ENCODE assay signal across 30 cellular contexts in the genomic region with DNA sequence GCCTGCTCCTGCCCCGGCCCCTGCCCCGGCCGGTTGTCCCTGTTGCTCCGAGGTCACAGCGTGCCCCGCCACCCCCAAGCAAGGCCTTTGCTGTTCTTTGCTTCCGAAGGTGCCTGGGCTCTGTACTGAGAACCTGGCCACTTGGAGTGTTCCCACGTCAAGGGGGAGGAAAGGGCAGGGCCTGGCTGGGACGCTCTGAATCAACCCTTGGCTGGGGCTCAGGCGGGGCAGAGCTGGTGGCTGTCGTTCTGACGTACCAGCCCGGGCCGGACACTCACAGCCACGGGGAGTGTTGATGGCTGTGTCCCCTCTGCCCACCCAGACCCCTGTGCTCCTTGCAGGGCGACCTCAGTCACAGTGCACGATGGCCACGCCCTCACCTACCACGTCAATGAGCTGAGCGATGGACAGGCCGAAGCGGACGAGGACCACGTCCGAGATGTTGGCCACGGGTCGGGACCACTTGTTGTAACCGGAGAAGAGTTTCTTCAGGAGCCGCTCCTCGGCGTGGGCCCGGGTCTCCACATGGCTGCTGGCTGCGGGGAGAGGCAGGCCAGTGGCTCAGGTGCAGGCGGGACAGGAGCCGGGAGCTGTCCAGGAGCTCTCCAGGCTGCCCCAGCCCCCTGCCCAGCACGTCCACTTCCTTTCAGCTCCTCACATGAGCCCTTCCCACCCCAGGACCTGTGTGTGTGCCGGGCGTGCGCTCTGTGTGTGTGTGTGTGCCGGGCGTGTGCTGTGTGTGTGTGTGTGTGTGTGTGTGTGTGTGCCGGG. TPM values are rescaled to one million over a fixed set of nuclear protein-coding genes. Genes with fewer than 3 reads are reported as not detected.
"Had no signal": no experiment of that assay in that cellular context is flagged by ENCODE, and none has a peak within 500 bp of the region (broad histone marks: within the 10 kb centered on the region; RNA-seq: fewer than 3 reads in every experiment).

No MANE protein-coding gene starts in this region.

- H3K4me3 Mint-ChIP-seq: activated naive CD4-positive, alpha-beta T cell treated with anti-CD3 and anti-CD28 coated beads for 36 hours; activated naive CD8-positive, alpha-beta T cell treated with anti-CD3 and anti-CD28 coated beads for 36 hours; effector memory CD8-positive, alpha-beta T cell; memory B cell; naive thymus-derived CD4-positive, alpha-beta T cell; neural crest cell; stimulated activated naive CD8-positive, alpha-beta T cell treated with anti-CD3 and anti-CD28 coated beads, Interleukin-15, Interleukin-2, amounts not matched to agents 100 ng/mL and 50 ng/mL, for 24 hours; T-cell; T-helper 2 cell treated with Interferon-gamma antibody and Interleukin-4, amounts not matched to agents 5 μg/mL and 100 μg/mL, for 36 hours; type B pancreatic cell had no signal

- H3K9me3 ChIP-seq: adrenal gland, body of pancreas, heart left ventricle, thoracic aorta, uterus had no signal

- H3K9me3 Mint-ChIP-seq: activated naive CD4-positive, alpha-beta T cell treated with anti-CD3 and anti-CD28 coated beads for 36 hours; activated naive CD8-positive, alpha-beta T cell treated with anti-CD3 and anti-CD28 coated beads for 36 hours; effector memory CD8-positive, alpha-beta T cell; memory B cell; naive thymus-derived CD4-positive, alpha-beta T cell; neural crest cell; stimulated activated naive CD8-positive, alpha-beta T cell treated with anti-CD3 and anti-CD28 coated beads, Interleukin-15, Interleukin-2, amounts not matched to agents 100 ng/mL and 50 ng/mL, for 24 hours; T-cell; T-helper 2 cell treated with Interferon-gamma antibody and Interleukin-4, amounts not matched to agents 5 μg/mL and 100 μg/mL, for 36 hours; type B pancreatic cell had no signal

- H3K27ac ChIP-seq: adrenal gland, body of pancreas, heart left ventricle, skin epidermis, thoracic aorta, uterus had no signal

- DNase-seq: activated CD4-positive, alpha-beta T cell treated with anti-CD3 and anti-CD28 coated beads for 4 hours; activated CD4-positive, alpha-beta T cell treated with anti-CD3 and anti-CD28 coated beads, Interleukin-2, amount 50 U/mL, for 4 hours; activated effector memory CD4-positive, alpha-beta T cell treated with Interleukin-2 at 50 U/mL for 16 hours; activated naive CD4-positive, alpha-beta T cell treated with anti-CD3 and anti-CD28 coated beads for 36 hours; activated naive CD8-positive, alpha-beta T cell treated with anti-CD3 and anti-CD28 coated beads for 36 hours; activated T-cell treated with anti-CD3 and anti-CD28 coated beads for 4 hours; adrenal gland; aorta; body of pancreas; cortex of kidney; effector memory CD8-positive, alpha-beta T cell; erythroblast; midbrain; naive thymus-derived CD4-positive, alpha-beta T cell; occipital lobe; stimulated activated CD4-positive, alpha-beta T cell treated with anti-CD3 and anti-CD28 coated beads, Interleukin-12 subunit alpha, Interleukin-12 subunit beta, amount 100 ng/mL, for 4 hours; stimulated activated CD4-positive, alpha-beta T cell treated with anti-CD3 and anti-CD28 coated beads, Interleukin-4, amount 100 ng/mL, for 1 hour; T-cell; uterus had no signal

- H3K4me1 ChIP-seq: adrenal gland had no signal

- H3K36me3 Mint-ChIP-seq: activated naive CD8-positive, alpha-beta T cell treated with anti-CD3 and anti-CD28 coated beads for 36 hours; memory B cell; naive thymus-derived CD4-positive, alpha-beta T cell; T-cell; type B pancreatic cell had no signal

- H3K36me3 ChIP-seq: adrenal gland, heart left ventricle, thoracic aorta, uterus had no signal

- ATAC-seq: body of pancreas; effector memory CD8-positive, alpha-beta T cell; naive thymus-derived CD4-positive, alpha-beta T cell; sciatic nerve; T-cell had no signal

- H3K4me3 ChIP-seq: adrenal gland, body of pancreas, heart left ventricle, skin epidermis, thoracic aorta, uterus had no signal

- H3K4me1 Mint-ChIP-seq: activated naive CD8-positive, alpha-beta T cell treated with anti-CD3 and anti-CD28 coated beads for 36 hours had no signal

- H3K27ac Mint-ChIP-seq: activated naive CD4-positive, alpha-beta T cell treated with anti-CD3 and anti-CD28 coated beads for 36 hours; activated naive CD8-positive, alpha-beta T cell treated with anti-CD3 and anti-CD28 coated beads for 36 hours; effector memory CD8-positive, alpha-beta T cell; memory B cell; naive thymus-derived CD4-positive, alpha-beta T cell; stimulated activated naive CD8-positive, alpha-beta T cell treated with anti-CD3 and anti-CD28 coated beads, Interleukin-15, Interleukin-2, amounts not matched to agents 100 ng/mL and 50 ng/mL, for 24 hours; T-cell; T-helper 2 cell treated with Interferon-gamma antibody and Interleukin-4, amounts not matched to agents 5 μg/mL and 100 μg/mL, for 36 hours; type B pancreatic cell had no signal

RNA-seq across cellular contexts. Expression of a gene that starts 1.8 kb away (rescaled TPM):
- total RNA-seq: activated naive CD4-positive, alpha-beta T cell treated with anti-CD3 and anti-CD28 coated beads for 36 hours; activated naive CD8-positive, alpha-beta T cell treated with anti-CD3 and anti-CD28 coated beads for 36 hours; aorta; body of pancreas; chondrocyte; naive thymus-derived CD4-positive, alpha-beta T cell; subcutaneous adipose tissue; T-cell; thoracic aorta had no signal
